Comparison of ENCODE assay signal across 19 cellular contexts in the genomic region with DNA sequence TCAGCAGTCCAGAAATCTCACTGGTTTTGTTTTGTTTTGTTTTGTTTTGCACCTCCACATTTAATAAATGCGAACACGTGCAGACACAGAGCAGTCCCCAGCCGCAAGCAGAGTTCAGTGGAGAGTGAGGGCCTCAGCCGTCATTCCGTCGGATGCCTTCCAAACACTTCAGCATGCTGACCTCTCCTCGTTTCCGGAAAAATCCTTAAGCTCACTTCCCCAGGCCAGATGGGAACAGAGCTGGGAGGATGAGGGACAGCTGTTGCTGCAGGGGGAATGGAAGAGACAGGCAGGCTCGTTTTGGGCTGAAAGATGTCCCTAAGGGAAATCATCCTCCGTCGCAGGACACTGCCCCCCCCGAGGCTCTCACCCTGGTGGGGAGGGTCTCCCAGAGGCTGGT. TPM values are rescaled to one million over a fixed set of nuclear protein-coding genes. Genes with fewer than 3 reads are reported as not detected.
DNase-seq lines count a peak whose midpoint lies in the region; ATAC-seq and TF ChIP-seq lines count a peak whose summit lies in the region.
"Had no signal": no experiment of that assay in that cellular context is flagged by ENCODE, and none has a peak within 500 bp of the region (broad histone marks: within the 10 kb centered on the region; RNA-seq: fewer than 3 reads in every experiment).

No MANE protein-coding gene starts in this region.

- intact Hi-C loops in left ventricle myocardium superior (cut with micrococcal nuclease) (loop anchor here (10.0 kb wide), 1 partner anchor 671 kb away; no protein-coding TSS in a partner anchor), transverse colon (cut with DNase I; ENCODE audit: low total_unique reads) (no loop called here)

- H3K36me3 Mint-ChIP-seq in nephron progenitor cell (ENCODE audit: low read depth) = no peaks in the 10 kb centered on the region

- in situ Hi-C loops in transverse colon (cut with MboI; ENCODE audit: low pct_ligation_motif_present in 1 of 4, low pct_unique_long_range_greater_than_20kb in 1 of 4, low sequenced_read_pairs in 3 of 4) = loop anchor here in 3 of 4 donors (10.0 to 25.0 kb wide), 2 partner anchors 653 to 671 kb away; no protein-coding TSS in a partner anchor

- no peak for TF ChIP-seq POLR2A in transverse colon (IDR thresholded peaks at IDR 0.05)

- no peaks in the 10 kb centered on the region for H3K27me3 ChIP-seq in transverse colon

- peak; percentile 84 for ATAC-seq in left ventricle myocardium superior
- no peak for ATAC-seq in HG03460 (IDR thresholded peaks at IDR 0.05; ENCODE audit: unreplicated experiment)

- no peak overlapping the region for H3K4me3 Mint-ChIP-seq in nephron progenitor cell
- H3K4me3 Mint-ChIP-seq: GM23338 had no signal

- DNase-seq in NCI-H524 (lab: John Stamatoyannopoulos, UW) (peak; percentile 46 to 65), NCI-H524 treated with DMSO at 0.1 percent for 48 hours (lab: John Stamatoyannopoulos, UW) (no peak), left ventricle myocardium superior (no peak), nephron progenitor cell (no peak), transverse colon (peak; percentile 15), NCI-H748 treated with DMSO at 0.1 percent for 48 hours (lab: John Stamatoyannopoulos, UW) (no peak)
- DNase-seq in activated CD8-positive, alpha-beta memory T cell treated with anti-CD3 and anti-CD28 coated beads, Interleukin-2, amount 50 U/mL, for 48 hours = no peak
- DNase-seq: C1 segment of cervical spinal cord, DND-41, GDM1, MV-4-11, NCI-H1436, NCI-H2029 treated with DMSO at 0.1 percent for 48 hours, NCI-H526, PC-9, SHP77 had no signal

- H3K36me3 ChIP-seq in transverse colon = no peaks in the 10 kb centered on the region

- WGBS in transverse colon (ENCODE audit: low coverage in 1 of 2), 2 donors = 74 to 80% methylated on average over 1 to 12 of the region's 12 CpGs

- peak overlapping the region in 2 of 4 donors; percentile 5 to 41 for H3K27ac ChIP-seq in transverse colon
- H3K27ac ChIP-seq: PC-9 had no signal

- no peaks in the 10 kb centered on the region for H3K4me1 ChIP-seq in transverse colon

- TF ChIP-seq EP300 in transverse colon (IDR thresholded peaks at IDR 0.05; ENCODE audit: low read depth) = no peak

- H3K27me3 Mint-ChIP-seq in nephron progenitor cell (ENCODE audit: low read depth, poor library complexity) = peaks cover 29% of the 10 kb centered on the region

- peaks cover 20% of the 10 kb centered on the region for H3K9me3 Mint-ChIP-seq in nephron progenitor cell

- TF ChIP-seq CTCF in nephron progenitor cell (IDR thresholded peaks at IDR 0.05) = no peak
- TF ChIP-seq CTCF in transverse colon (IDR thresholded peaks at IDR 0.05) = no peak

- peak overlapping the region; percentile 71 for H3K27ac Mint-ChIP-seq in nephron progenitor cell
- H3K27ac Mint-ChIP-seq: GM23338 had no signal

- peaks cover 43% of the 10 kb centered on the region for H3K4me1 Mint-ChIP-seq in nephron progenitor cell
- H3K4me1 Mint-ChIP-seq: GM23338 had no signal

- no peak overlapping the region for H3K4me3 ChIP-seq in transverse colon
- H3K4me3 ChIP-seq: GM23338, PC-9 had no signal

- H3K9me3 ChIP-seq in transverse colon = no peaks in the 10 kb centered on the region

RNA-seq across cellular contexts. Expression of gene FGFR2, which starts 17.2 kb away (rescaled TPM):
- total RNA-seq in left ventricle myocardium superior (0.17 TPM), transverse colon (100 to 1,000 TPM in 2 of 4 donors, 10 to 100 TPM in 2; 30.3 to 114 (median 87.9) TPM)
- total RNA-seq: A172, PC-9 had no signal

Comparison
In these comparisons a context has a peak if more than half of its experiments do, and no peak if none do; other contexts are left out.
1. DNase-seq: peak in NCI-H524 (2 of 2) and transverse colon (single experiment); none in NCI-H524 treated with DMSO at 0.1 percent for 48 hours (single experiment), left ventricle myocardium superior (single experiment), nephron progenitor cell (single experiment), activated CD8-positive, alpha-beta memory T cell treated with anti-CD3 and anti-CD28 coated beads, Interleukin-2, amount 50 U/mL, for 48 hours (single experiment) and NCI-H748 treated with DMSO at 0.1 percent for 48 hours (single experiment).
2. RNA of gene FGFR2, which starts 17.2 kb away (total RNA-seq): 30.3 to 114 TPM in transverse colon; 0.17 TPM in left ventricle myocardium superior (single experiment); every median in the first group is over 10 times any median in the second.